In the genomic region with DNA sequence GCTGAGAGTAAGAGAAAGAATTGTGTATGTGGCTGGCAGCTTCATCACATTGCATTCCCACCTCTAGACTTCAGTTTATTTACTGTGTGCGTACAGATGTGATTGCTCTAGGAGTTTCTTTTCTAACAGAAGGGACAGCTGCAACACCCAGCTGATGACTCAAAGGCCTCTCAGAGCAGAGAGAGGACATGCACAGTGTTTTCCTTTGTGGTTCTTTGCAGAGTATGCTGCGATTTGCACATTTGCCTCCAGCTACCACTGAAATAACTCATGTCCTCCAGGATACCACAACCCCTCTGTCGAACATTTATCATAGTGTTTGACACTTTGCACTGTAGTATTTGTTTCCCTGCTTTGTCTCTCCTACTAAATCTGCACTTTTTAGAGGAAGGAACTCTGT, we compare ENCODE assay signal across 13 cellular contexts.
DNase-seq lines count a peak whose midpoint lies in the region; ATAC-seq and TF ChIP-seq lines count a peak whose summit lies in the region.
"Had no signal": no experiment of that assay in that cellular context is flagged by ENCODE, and none has a peak within 500 bp of the region (broad histone marks: within the 10 kb centered on the region; RNA-seq: fewer than 3 reads in every experiment).

No MANE protein-coding gene starts in this region.

- DNase-seq in GDM1 (lab: John Stamatoyannopoulos, UW) (peak; percentile 64), NCI-H774 (lab: John Stamatoyannopoulos, UW) (peak; percentile 24), epithelial cell of esophagus (ENCODE audit: low read depth) (peak; percentile 35), osteoblast (ENCODE audit: insufficient read length, low spot score, missing footprints) (peak; percentile 22), lower leg skin (ENCODE audit: low spot score in 2 of 2) (no peak), cerebellar cortex (ENCODE audit: low spot score) (no peak), superior temporal gyrus (ENCODE audit: extremely low spot score) (no peak)
- DNase-seq: activated CD8-positive, alpha-beta T cell treated with anti-CD3 and anti-CD28 coated beads for 36 hours; activated naive CD8-positive, alpha-beta T cell treated with anti-CD3 and anti-CD28 coated beads, Interleukin-2, amount 10 ng/mL, durations not matched to agents 7 days and 5 days; CD4-positive, alpha-beta T cell; NCI-H526; uterus had no signal

- TF ChIP-seq POLR2A in lower leg skin (IDR thresholded peaks at IDR 0.05), result no peak

- no peak overlapping the region for H3K4me3 ChIP-seq in epithelial cell of esophagus (ENCODE audit: low read length)
- no peak overlapping the region for H3K4me3 ChIP-seq in osteoblast (ENCODE audit: insufficient read depth, low read length)
- H3K4me3 ChIP-seq in lower leg skin (ENCODE audit: low read depth, poor library complexity, severe bottlenecking), result no peak overlapping the region
- H3K4me3 ChIP-seq: uterus had no signal

- no peaks in the 10 kb centered on the region for H3K36me3 ChIP-seq in osteoblast (ENCODE audit: insufficient read depth, low read length)
- H3K36me3 ChIP-seq: uterus had no signal

- H3K27ac ChIP-seq in osteoblast (ENCODE audit: low read depth, low read length), result no peak overlapping the region
- H3K27ac ChIP-seq: uterus had no signal

- H2AFZ ChIP-seq in osteoblast (ENCODE audit: low read length), result no peak overlapping the region

- ATAC-seq in HG03442 (IDR thresholded peaks at IDR 0.05; ENCODE audit: unreplicated experiment), result no peak
- ATAC-seq: activated CD8-positive, alpha-beta T cell treated with anti-CD3 and anti-CD28 coated beads for 36 hours had no signal

- H3K79me2 ChIP-seq in osteoblast (ENCODE audit: insufficient read depth, low read length), result no peaks in the 10 kb centered on the region

- H3K4me2 ChIP-seq in osteoblast (ENCODE audit: insufficient read depth, low read length), result no peak overlapping the region

- intact Hi-C loops in lower leg skin (cut with DNase I; ENCODE audit: low total_unique reads), result no loop called here

- TF ChIP-seq CTCF in epithelial cell of esophagus (IDR thresholded peaks at IDR 0.05; ENCODE audit: insufficient read depth, low read depth, low read length, missing control alignments) (no peak), osteoblast (IDR thresholded peaks at IDR 0.05; ENCODE audit: extremely low read depth, low read depth, low read length) (no peak), lower leg skin (IDR thresholded peaks at IDR 0.05) (no peak)

- no peaks in the 10 kb centered on the region for H3K9me3 ChIP-seq in osteoblast (ENCODE audit: low read depth, low read length)
- H3K9me3 ChIP-seq: uterus had no signal

- 25 to 33% methylated on average over 3 of the region's 3 CpGs for WGBS in lower leg skin, 2 donors

- H4K20me1 ChIP-seq in osteoblast (ENCODE audit: insufficient read depth, low read length), result no peaks in the 10 kb centered on the region

- no peaks in the 10 kb centered on the region for H3K27me3 ChIP-seq in osteoblast (ENCODE audit: insufficient read depth, low read length)
- H3K27me3 ChIP-seq: uterus had no signal

- no peaks in the 10 kb centered on the region for H3K4me1 ChIP-seq in osteoblast (ENCODE audit: insufficient read depth, low read length)
- H3K4me1 ChIP-seq: uterus had no signal

Comparison
In these comparisons a context has a peak if more than half of its experiments do, and no peak if none do; other contexts are left out.
1. DNase-seq: peak in GDM1 (single experiment), NCI-H774 (single experiment), epithelial cell of esophagus (single experiment) and osteoblast (single experiment); none in lower leg skin (0 of 2), cerebellar cortex (single experiment) and superior temporal gyrus (single experiment).